Comparison of ENCODE assay signal across 8 cellular contexts in the genomic region with DNA sequence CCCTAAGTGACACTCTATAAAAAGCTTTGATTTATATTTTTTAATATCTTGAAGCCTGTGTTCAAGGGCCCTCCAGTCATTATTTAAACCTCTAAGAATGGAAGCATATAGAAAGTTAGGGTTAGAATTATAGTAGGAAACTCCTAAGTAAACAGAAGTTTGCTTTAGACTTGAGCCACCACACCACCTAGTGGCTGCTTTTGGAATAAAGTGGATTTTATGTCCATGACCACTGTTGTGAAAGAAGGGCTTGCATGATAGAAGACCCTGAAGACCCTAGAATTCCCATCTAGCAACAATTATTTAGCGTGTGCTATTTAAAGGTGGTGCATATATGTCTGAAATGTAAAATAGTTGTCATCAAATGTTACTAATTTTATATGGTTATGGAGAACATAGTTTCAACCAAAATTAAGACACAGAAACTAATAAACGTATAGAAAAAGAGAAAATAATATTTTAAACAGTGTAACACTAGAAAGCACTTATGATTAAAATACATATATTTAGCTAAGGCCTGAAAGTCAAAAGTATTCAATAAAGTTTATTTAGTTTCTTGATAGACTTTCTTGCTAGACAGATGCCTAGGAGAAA. TPM values are rescaled to one million over a fixed set of nuclear protein-coding genes. Genes with fewer than 3 reads are reported as not detected.
DNase-seq lines count a peak whose midpoint lies in the region; ATAC-seq and TF ChIP-seq lines count a peak whose summit lies in the region.

No MANE protein-coding gene starts in this region.

- no peaks in the 10 kb centered on the region for H3K36me3 Mint-ChIP-seq in activated naive CD8-positive, alpha-beta T cell treated with anti-CD3 and anti-CD28 coated beads, Interleukin-2, amount 50 U/mL, for 24 hours (ENCODE audit: low read depth)
- no peaks in the 10 kb centered on the region for H3K36me3 Mint-ChIP-seq in activated naive CD8-positive, alpha-beta T cell treated with anti-CD3 and anti-CD28 coated beads for 36 hours

- no peak overlapping the region for H3K56ac ChIP-seq in IMR-90 (ENCODE audit: extremely low read depth, insufficient read depth, low read length)

- no peak overlapping the region for H2BK5ac ChIP-seq in IMR-90 (ENCODE audit: low read depth, low read length, poor library complexity, severe bottlenecking)

- H4K20me1 ChIP-seq in IMR-90 (ENCODE audit: insufficient read depth, low read length): no peaks in the 10 kb centered on the region

- TF ChIP-seq POLR2A in IMR-90 (IDR thresholded peaks at IDR 0.05; ENCODE audit: low read depth, low read length) (no peak), prostate gland (IDR thresholded peaks at IDR 0.05) (no peak)

- CTCF ChIA-PET in IMR-90 (lab: Yijun Ruan, JAX): interaction anchor here (0.8 to 1.0 kb wide), 6 partner anchors 10 to 391 kb away, joined by 3 to 5 read pairs (median 4); a partner anchor contains a TSS

- in situ Hi-C loops in IMR-90 (cut with MboI; ENCODE audit: low sequenced_read_pairs): no loop called here

- DNase-seq in activated naive CD8-positive, alpha-beta T cell treated with anti-CD3 and anti-CD28 coated beads, Interleukin-2, amount 50 U/mL, for 24 hours: peak; percentile 16
- no peak for DNase-seq in activated naive CD8-positive, alpha-beta T cell treated with anti-CD3 and anti-CD28 coated beads for 36 hours
- DNase-seq in IMR-90: peak; percentile 41
- peak; percentile 40 to 75 for DNase-seq in SJCRH30
- DNase-seq in fibroblast of gingiva (ENCODE audit: low read depth): peak; percentile 39
- peak; percentile 17 for DNase-seq in prostate gland (ENCODE audit: low spot score)
- DNase-seq in UCSD-AML1 (lab: John Stamatoyannopoulos, UW; ENCODE audit: unreplicated experiment): no peak

- no peak overlapping the region for H4K91ac ChIP-seq in IMR-90 (ENCODE audit: insufficient read depth, low read depth, low read length)

- H3K79me1 ChIP-seq in IMR-90 (ENCODE audit: low read depth in 1 of 2, low read length in 2 of 2): no peaks in the 10 kb centered on the region

- no peak overlapping the region for H3K9ac ChIP-seq in IMR-90 (ENCODE audit: low read depth, low read length)

- H3K27me3 ChIP-seq in IMR-90 (ENCODE audit: control insufficient read depth, insufficient read depth, low read length) (no peaks in the 10 kb centered on the region), SJCRH30 (no peaks in the 10 kb centered on the region), prostate gland (replicated peaks; ENCODE audit: insufficient read depth) (no peaks in the 10 kb centered on the region)

- BruUV-seq in IMR-90 (replicated peaks; lab: Mats Ljungman, UMichigan): no TSS peak

- no peak overlapping the region for H3K14ac ChIP-seq in IMR-90 (replicated peaks; ENCODE audit: low read depth, low read length)

- H4K5ac ChIP-seq in IMR-90 (ENCODE audit: low read depth, low read length): no peak overlapping the region

- no peaks in the 10 kb centered on the region for H3K9me1 ChIP-seq in IMR-90 (ENCODE audit: insufficient read depth, low read length)

- peak; percentile 67 for TF ChIP-seq CTCF in IMR-90 (conservative IDR thresholded peaks at IDR 0.05; ENCODE audit: low read depth, low read length)
- peak; percentile 49 to 81 (median 60) for TF ChIP-seq CTCF in prostate gland (IDR thresholded peaks at IDR 0.05)

- no peak for ATAC-seq in activated naive CD8-positive, alpha-beta T cell treated with anti-CD3 and anti-CD28 coated beads, Interleukin-2, amount 50 U/mL, for 24 hours
- ATAC-seq in GM21528 (IDR thresholded peaks at IDR 0.05; ENCODE audit: low FRiP score, unreplicated experiment) (peak; percentile 86), IMR-90 (ENCODE audit: low read depth) (peak; percentile 56; the same call in 1 of the 2 replicates)

- peaks cover 2% of the 10 kb centered on the region for H3K4me1 Mint-ChIP-seq in activated naive CD8-positive, alpha-beta T cell treated with anti-CD3 and anti-CD28 coated beads, Interleukin-2, amount 50 U/mL, for 24 hours
- no peaks in the 10 kb centered on the region for H3K4me1 Mint-ChIP-seq in activated naive CD8-positive, alpha-beta T cell treated with anti-CD3 and anti-CD28 coated beads for 36 hours

- H3K4me3 ChIP-seq in IMR-90 (ENCODE audit: insufficient read depth, low read depth, low read length) (no peak overlapping the region), SJCRH30 (no peak overlapping the region), prostate gland (no peak overlapping the region)

- no peak overlapping the region for H2BK120ac ChIP-seq in IMR-90 (ENCODE audit: low read depth, low read length)

- H3K9me3 Mint-ChIP-seq in activated naive CD8-positive, alpha-beta T cell treated with anti-CD3 and anti-CD28 coated beads, Interleukin-2, amount 50 U/mL, for 24 hours: no peaks in the 10 kb centered on the region
- no peaks in the 10 kb centered on the region for H3K9me3 Mint-ChIP-seq in activated naive CD8-positive, alpha-beta T cell treated with anti-CD3 and anti-CD28 coated beads for 36 hours

- TF ChIP-seq RAD21 in IMR-90 (IDR thresholded peaks at IDR 0.05; ENCODE audit: low read length): peak; percentile 45

- POLR2A ChIA-PET in IMR-90 (lab: Charles Lee; ENCODE audit: unreplicated experiment): no interaction called here

- H3K27ac ChIP-seq in IMR-90 (ENCODE audit: insufficient read depth, low read length) (no peak overlapping the region), SJCRH30 (no peak overlapping the region), prostate gland (no peak overlapping the region)

- no peak overlapping the region for H3K4ac ChIP-seq in IMR-90 (ENCODE audit: low read depth, low read length)

- H4K8ac ChIP-seq in IMR-90 (ENCODE audit: low read depth in 2 of 2, low read length in 2 of 2): no peak overlapping the region

- no peak overlapping the region for H2AFZ ChIP-seq in IMR-90 (replicated peaks; ENCODE audit: low read length, poor library complexity)

- dilution Hi-C loops in IMR-90 (cut with HindIII; ENCODE audit: low sequenced_read_pairs, unreplicated experiment): no loop called here

- intact Hi-C loops in IMR-90 (cut with micrococcal nuclease): loop anchor here (1.0 kb wide), 1 partner anchor 183 kb away; no protein-coding TSS in a partner anchor
- intact Hi-C loops in prostate gland (cut with DNase I): no loop called here

- H2BK15ac ChIP-seq in IMR-90 (ENCODE audit: low read depth, low read length): no peak overlapping the region

- WGBS in IMR-90 (ENCODE audit: extremely low coverage in 2 of 2, insufficient read length in 1 of 2), 2 experiments: no CpG with 5 or more reads among the region's 2 CpGs
- WGBS in prostate gland: 64% methylated on average over 2 of the region's 2 CpGs

- H3K4me2 ChIP-seq in IMR-90 (ENCODE audit: low read depth, low read length): no peak overlapping the region

- H3K23ac ChIP-seq in IMR-90 (ENCODE audit: low read depth, low read length): no peak overlapping the region

- H3K18ac ChIP-seq in IMR-90 (ENCODE audit: low read depth, low read length): no peak overlapping the region

- H3K36me3 ChIP-seq in IMR-90 (ENCODE audit: control insufficient read depth, insufficient read depth, low read length): no peaks in the 10 kb centered on the region
- no peaks in the 10 kb centered on the region for H3K36me3 ChIP-seq in SJCRH30
- no peaks in the 10 kb centered on the region for H3K36me3 ChIP-seq in prostate gland

- H2AK5ac ChIP-seq in IMR-90 (ENCODE audit: low read depth, low read length): no peak overlapping the region

- no peaks in the 10 kb centered on the region for H3K9me3 ChIP-seq in IMR-90 (ENCODE audit: control insufficient read depth, insufficient read depth, low read length)
- H3K9me3 ChIP-seq in SJCRH30 (replicated peaks): no peaks in the 10 kb centered on the region
- H3K9me3 ChIP-seq in prostate gland: no peaks in the 10 kb centered on the region

- H2BK20ac ChIP-seq in IMR-90 (ENCODE audit: low read depth, low read length): no peak overlapping the region

- H3K27ac Mint-ChIP-seq in activated naive CD8-positive, alpha-beta T cell treated with anti-CD3 and anti-CD28 coated beads, Interleukin-2, amount 50 U/mL, for 24 hours: no peak overlapping the region
- no peak overlapping the region for H3K27ac Mint-ChIP-seq in activated naive CD8-positive, alpha-beta T cell treated with anti-CD3 and anti-CD28 coated beads for 36 hours

- no peak overlapping the region for H2AK9ac ChIP-seq in IMR-90 (replicated peaks; ENCODE audit: low read depth, low read length, poor library complexity)

- H3K27me3 Mint-ChIP-seq in activated naive CD8-positive, alpha-beta T cell treated with anti-CD3 and anti-CD28 coated beads, Interleukin-2, amount 50 U/mL, for 24 hours: no peaks in the 10 kb centered on the region
- peaks cover 5% of the 10 kb centered on the region for H3K27me3 Mint-ChIP-seq in activated naive CD8-positive, alpha-beta T cell treated with anti-CD3 and anti-CD28 coated beads for 36 hours

- no peak overlapping the region for H3K4me3 Mint-ChIP-seq in activated naive CD8-positive, alpha-beta T cell treated with anti-CD3 and anti-CD28 coated beads, Interleukin-2, amount 50 U/mL, for 24 hours
- H3K4me3 Mint-ChIP-seq in activated naive CD8-positive, alpha-beta T cell treated with anti-CD3 and anti-CD28 coated beads for 36 hours: no peak overlapping the region

- H3K4me1 ChIP-seq in IMR-90 (ENCODE audit: control insufficient read depth, insufficient read depth, low read length) (no peaks in the 10 kb centered on the region), SJCRH30 (no peaks in the 10 kb centered on the region), prostate gland (replicated peaks) (no peaks in the 10 kb centered on the region)

TF ChIP-seq in IMR-90, 13 proteins besides CTCF, POLR2A, EP300 and RAD21 (continues in another document):
- TF ChIP-seq MXI1 (IDR thresholded peaks at IDR 0.05; ENCODE audit: borderline replicate concordance, low read depth, low read length) (no peak), NFE2L2 (IDR thresholded peaks at IDR 0.05; ENCODE audit: low read depth, low read length) (no peak), SMC3 (IDR thresholded peaks at IDR 0.05; ENCODE audit: low read depth, low read length) (peak; percentile 35), FOS (IDR thresholded peaks at IDR 0.05; ENCODE audit: low read depth, low read length) (no peak)

RNA-seq across cellular contexts. Expression of a gene that starts 21.3 kb away (rescaled TPM):
- total RNA-seq in activated naive CD8-positive, alpha-beta T cell treated with anti-CD3 and anti-CD28 coated beads for 36 hours: not detected
- total RNA-seq in IMR-90 (2012; rRNA removed) (under 0.01 and 0.28 TPM in 2 replicates), prostate gland (10 to 100 TPM in 1 of 2 donors, 1 to 10 TPM in 1; 2.6 to 12.8 TPM)
- 0.05 TPM in 1 of 2 replicates, not detected in the other for polyA plus RNA-seq in IMR-90 (2012; rRNA removed)
- not detected in 2 replicates for polyA plus RNA-seq in IMR-90 (2012; cell fraction: cytosol; rRNA removed)
- polyA plus RNA-seq in IMR-90 (2012; cell fraction: nucleus; rRNA removed; ENCODE audit: low replicate concordance): 0.01 and 0.17 TPM in 2 replicates
- 0.18 and 0.34 TPM in 2 replicates for total RNA-seq in SJCRH30 (2014; rRNA removed; shearing (Covaris generic))

RNA-seq across cellular contexts. Expression of a gene that starts 21.4 kb away (rescaled TPM):
- not detected for total RNA-seq in activated naive CD8-positive, alpha-beta T cell treated with anti-CD3 and anti-CD28 coated beads for 36 hours
- total RNA-seq in IMR-90 (2012; rRNA removed) (not detected in 2 replicates), prostate gland (under 1 TPM in 1 of 2 donors, not detected in 1; 0.41 TPM)
- polyA plus RNA-seq in IMR-90 (2012; rRNA removed): not detected in 2 replicates
- not detected in 2 replicates for polyA plus RNA-seq in IMR-90 (2012; cell fraction: cytosol; rRNA removed)
- polyA plus RNA-seq in IMR-90 (2012; cell fraction: nucleus; rRNA removed; ENCODE audit: low replicate concordance): 0.02 TPM in 1 of 2 replicates, not detected in the other
- total RNA-seq in SJCRH30 (2014; rRNA removed; shearing (Covaris generic)): 0.13 and 0.49 TPM in 2 replicates

Comparison
In these comparisons a context has a peak if more than half of its experiments do, and no peak if none do; other contexts are left out.
1. DNase-seq: peak in activated naive CD8-positive, alpha-beta T cell treated with anti-CD3 and anti-CD28 coated beads, Interleukin-2, amount 50 U/mL, for 24 hours (single experiment), IMR-90 (single experiment), SJCRH30 (2 of 2), fibroblast of gingiva (single experiment) and prostate gland (single experiment); none in activated naive CD8-positive, alpha-beta T cell treated with anti-CD3 and anti-CD28 coated beads for 36 hours (single experiment) and UCSD-AML1 (single experiment).